In genomic region chr10:59633063-59633462, GRCh38 we compare ENCODE assay signal across 23 cellular contexts.
DNase-seq lines count a peak whose midpoint lies in the region; ATAC-seq and TF ChIP-seq lines count a peak whose summit lies in the region.
"Had no signal": no experiment of that assay in that cellular context is flagged by ENCODE, and none has a peak within 500 bp of the region (broad histone marks: within the 10 kb centered on the region; RNA-seq: fewer than 3 reads in every experiment).

No MANE protein-coding gene starts in this region.

- intact Hi-C loops in gastrocnemius medialis (cut with DNase I; ENCODE audit: low total_unique reads) (no loop called here), A673 (cut with micrococcal nuclease; ENCODE audit: unreplicated experiment) (no loop called here)

- TF ChIP-seq CTCF in GM12872 (IDR thresholded peaks at IDR 0.05; ENCODE audit: insufficient read depth, low read depth, low read length) (0 out of 3 replicates have a peak, but pooled peaks have one; percentile 13), Loucy (conservative IDR thresholded peaks at IDR 0.05; ENCODE audit: low read length) (peak; percentile 36; the same call in 1 of the 2 replicates), endodermal cell (conservative IDR thresholded peaks at IDR 0.05) (peak; percentile 50), progenitor cell of endocrine pancreas (IDR thresholded peaks at IDR 0.05; ENCODE audit: unreplicated experiment) (peak; percentile 23), gastrocnemius medialis (IDR thresholded peaks at IDR 0.05 in 4 of 5, conservative IDR thresholded peaks at IDR 0.05 in 1 of 5) (no peak), A673 (conservative IDR thresholded peaks at IDR 0.05; ENCODE audit: low read depth, low read length) (no peak)

- H3K4me2 ChIP-seq in Loucy (ENCODE audit: low read depth, low read length, poor library complexity, severe bottlenecking) = no peak overlapping the region

- H3K9me3 Mint-ChIP-seq in endodermal cell (peaks cover 12% of the 10 kb centered on the region), progenitor cell of endocrine pancreas (ENCODE audit: low read depth) (peaks cover 7% of the 10 kb centered on the region)
- H3K9me3 Mint-ChIP-seq: activated T-cell treated with anti-CD3 and anti-CD28 coated beads, Interleukin-2, amount 50 U/mL, for 4 hours; T-helper 1 cell treated with Interleukin-12 subunit alpha and Interleukin-12 subunit beta and Interleukin-4 antibody, amounts not matched to agents 30 μg/mL and 1 μg/mL, for 36 hours had no signal

- H3K27me3 ChIP-seq in Loucy (ENCODE audit: insufficient read depth, low read length, poor library complexity, severe bottlenecking) (no peaks in the 10 kb centered on the region), endodermal cell (ENCODE audit: control insufficient read depth, insufficient read depth, low read length, poor library complexity, severe bottlenecking) (no peaks in the 10 kb centered on the region), gastrocnemius medialis (no peaks in the 10 kb centered on the region), A673 (replicated peaks; ENCODE audit: insufficient read depth, low read depth, low read length, poor library complexity) (no peaks in the 10 kb centered on the region)
- H3K27me3 ChIP-seq: pancreas had no signal

- no peaks in the 10 kb centered on the region for H3K36me3 ChIP-seq in Loucy (ENCODE audit: insufficient read depth, low read length)
- no peaks in the 10 kb centered on the region for H3K36me3 ChIP-seq in endodermal cell (ENCODE audit: control insufficient read depth, insufficient read depth, low read length)
- no peaks in the 10 kb centered on the region for H3K36me3 ChIP-seq in gastrocnemius medialis
- H3K36me3 ChIP-seq in A673 (ENCODE audit: insufficient read depth, low read length, poor library complexity, severe bottlenecking) = no peaks in the 10 kb centered on the region
- H3K36me3 ChIP-seq: HAP-1, pancreas had no signal

- no peaks in the 10 kb centered on the region for H3F3A ChIP-seq in Loucy (ENCODE audit: low read depth)

- DNase-seq in endodermal cell (peak; percentile 52), progenitor cell of endocrine pancreas (ENCODE audit: low spot score, unreplicated experiment) (no peak), gastrocnemius medialis (no peak), A673 (ENCODE audit: low spot score) (no peak), NCI-H748 treated with DMSO at 0.1 percent for 48 hours (lab: John Stamatoyannopoulos, UW) (no peak)
- DNase-seq: activated CD4-positive, alpha-beta T cell treated with anti-CD3 and anti-CD28 coated beads for 4 hours; activated naive CD4-positive, alpha-beta T cell; activated T-cell treated with anti-CD3 and anti-CD28 coated beads, Interleukin-2, amount 50 U/mL, for 4 hours; cerebellar nuclear complex; glutamatergic neuron; KBM-7; kidney; mucosa of descending colon; NCI-H1417 treated with DMSO at 0.1 percent for 48 hours; NCI-H774; pancreas; right cardiac atrium; stimulated activated CD4-positive, alpha-beta T cell treated with anti-CD3 and anti-CD28 coated beads, Interleukin-2, amount 100 ng/mL, for 48 hours; trophoblast cell had no signal

- CTCF ChIA-PET in A673 (lab: Charles Lee) = interaction anchor here (0.8 kb wide), 1 partner anchor 198 kb away, joined by 3 read pairs; no protein-coding TSS in a partner anchor

- no peaks in the 10 kb centered on the region for H3K9me2 ChIP-seq in Loucy (replicated peaks; ENCODE audit: low read depth, low read length)

- H3K4me3 ChIP-seq in Loucy (ENCODE audit: low read length, poor library complexity, severe bottlenecking) (no peak overlapping the region), endodermal cell (ENCODE audit: low read length) (no peak overlapping the region), gastrocnemius medialis (no peak overlapping the region), A673 (ENCODE audit: low read depth, low read length, poor library complexity, severe bottlenecking) (no peak overlapping the region)
- H3K4me3 ChIP-seq: HAP-1, mucosa of descending colon, pancreas had no signal

- no peak overlapping the region for H3K4me3 Mint-ChIP-seq in endodermal cell
- no peak overlapping the region for H3K4me3 Mint-ChIP-seq in progenitor cell of endocrine pancreas (ENCODE audit: low read depth)
- H3K4me3 Mint-ChIP-seq: activated T-cell treated with anti-CD3 and anti-CD28 coated beads, Interleukin-2, amount 50 U/mL, for 4 hours; T-helper 1 cell treated with Interleukin-12 subunit alpha and Interleukin-12 subunit beta and Interleukin-4 antibody, amounts not matched to agents 30 μg/mL and 1 μg/mL, for 36 hours had no signal

- POLR2A ChIA-PET in A673 (lab: Charles Lee; ENCODE audit: low non-redundant PET) = no interaction called here

- H3K4me1 ChIP-seq in Loucy (ENCODE audit: insufficient read depth, low read length, poor library complexity, severe bottlenecking) = no peaks in the 10 kb centered on the region
- no peaks in the 10 kb centered on the region for H3K4me1 ChIP-seq in endodermal cell (ENCODE audit: control insufficient read depth, insufficient read depth, low read length)
- H3K4me1 ChIP-seq in gastrocnemius medialis = no peaks in the 10 kb centered on the region
- H3K4me1 ChIP-seq in A673 (ENCODE audit: insufficient read depth, low read length, poor library complexity, severe bottlenecking) = no peaks in the 10 kb centered on the region
- H3K4me1 ChIP-seq: HAP-1, pancreas had no signal

- H3K9me3 ChIP-seq in Loucy (ENCODE audit: insufficient read depth, low read depth, low read length) (no peaks in the 10 kb centered on the region), endodermal cell (ENCODE audit: control insufficient read depth, low read length) (peaks cover 4% of the 10 kb centered on the region), gastrocnemius medialis (no peaks in the 10 kb centered on the region), A673 (ENCODE audit: low read depth, low read length, poor library complexity, severe bottlenecking) (no peaks in the 10 kb centered on the region)
- H3K9me3 ChIP-seq: HAP-1, mucosa of descending colon, pancreas had no signal

- no peak overlapping the region for H3K9ac ChIP-seq in Loucy (ENCODE audit: low read depth, low read length, poor library complexity, severe bottlenecking)
- no peak overlapping the region for H3K9ac ChIP-seq in endodermal cell (ENCODE audit: extremely low read depth, low read length, poor library complexity, severe bottlenecking)

- no peaks in the 10 kb centered on the region for H4K20me1 ChIP-seq in Loucy (ENCODE audit: insufficient read depth, low read length, poor library complexity, severe bottlenecking)

- H3K27ac ChIP-seq in endodermal cell (ENCODE audit: low read depth, low read length) = no peak overlapping the region
- no peak overlapping the region for H3K27ac ChIP-seq in gastrocnemius medialis
- H3K27ac ChIP-seq in A673 (ENCODE audit: low read depth, low read length, poor library complexity, severe bottlenecking) = no peak overlapping the region
- H3K27ac ChIP-seq: pancreas had no signal

- peaks cover 5% of the 10 kb centered on the region for H3K4me1 Mint-ChIP-seq in endodermal cell
- no peaks in the 10 kb centered on the region for H3K4me1 Mint-ChIP-seq in progenitor cell of endocrine pancreas (ENCODE audit: low read depth)

- no peak for ATAC-seq in gastrocnemius medialis
- ATAC-seq: activated T-cell treated with anti-CD3 and anti-CD28 coated beads, Interleukin-2, amount 50 U/mL, for 4 hours; mucosa of descending colon; pancreas; right cardiac atrium had no signal

- H3K79me2 ChIP-seq in Loucy (ENCODE audit: insufficient read depth, low read length) = no peaks in the 10 kb centered on the region

- in situ Hi-C loops in gastrocnemius medialis (cut with MboI; ENCODE audit: low sequenced_read_pairs in 4 of 4) = loop anchor here in 2 of 4 donors (10.0 to 25.0 kb wide), 2 partner anchors 72 to 404 kb away; partner anchors contain the start of gene SLC16A9 (in 1 of the 2)

- no peak for TF ChIP-seq POLR2A in gastrocnemius medialis (IDR thresholded peaks at IDR 0.05)

- H3K27me3 Mint-ChIP-seq in endodermal cell (ENCODE audit: insufficient read depth) (no peaks in the 10 kb centered on the region), progenitor cell of endocrine pancreas (peaks cover 6% of the 10 kb centered on the region)

- H3K36me3 Mint-ChIP-seq in endodermal cell (ENCODE audit: low read depth) = no peaks in the 10 kb centered on the region
- H3K36me3 Mint-ChIP-seq in progenitor cell of endocrine pancreas (ENCODE audit: insufficient read depth) = no peaks in the 10 kb centered on the region

- BruUV-seq in A673 (replicated peaks; lab: Mats Ljungman, UMichigan) = no TSS peak

- WGBS in endodermal cell (ENCODE audit: insufficient coverage in 1 of 2, insufficient read length in 1 of 2), 2 experiments = 86 to 87% methylated on average over 2 of the region's 2 CpGs

- H2AFZ ChIP-seq in Loucy (ENCODE audit: low read length) = no peak overlapping the region

- H3K27ac Mint-ChIP-seq in endodermal cell (no peak overlapping the region), progenitor cell of endocrine pancreas (no peak overlapping the region)
- H3K27ac Mint-ChIP-seq: T-helper 1 cell treated with Interleukin-12 subunit alpha and Interleukin-12 subunit beta and Interleukin-4 antibody, amounts not matched to agents 30 μg/mL and 1 μg/mL, for 36 hours had no signal

Comparison
In these comparisons a context has a peak if more than half of its experiments do, and no peak if none do; other contexts are left out.
1. CTCF ChIP-seq: peak in GM12872 (single experiment), Loucy (single experiment), endodermal cell (single experiment) and progenitor cell of endocrine pancreas (single experiment); none in gastrocnemius medialis (0 of 5) and A673 (single experiment).